13 cellular contexts compared by ENCODE assay signal in the genomic region with DNA sequence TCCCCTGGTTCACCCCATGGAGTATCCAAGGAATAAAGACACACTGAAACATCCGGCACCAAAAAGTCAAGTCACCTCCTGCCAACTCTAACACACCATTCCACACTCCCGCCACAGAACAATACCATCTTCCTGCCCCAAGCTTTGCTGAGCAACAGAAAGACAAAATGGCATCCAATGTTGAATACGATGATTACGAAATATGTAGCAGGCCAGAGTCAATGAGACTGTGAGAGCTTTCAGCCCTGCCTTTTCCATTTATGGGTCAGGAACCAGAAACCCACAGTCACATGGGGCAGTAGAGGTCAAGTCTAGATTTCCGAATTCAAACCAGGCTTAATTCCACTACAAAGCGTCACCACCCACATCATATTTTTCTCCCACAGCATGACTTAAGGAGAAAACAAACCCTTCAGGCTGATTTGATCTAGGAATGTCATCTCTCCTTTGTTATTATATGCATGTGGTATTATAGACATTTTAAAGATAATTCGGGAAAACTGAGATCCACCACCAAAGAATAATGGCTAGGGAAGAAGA.
DNase-seq lines count a peak whose midpoint lies in the region; ATAC-seq and TF ChIP-seq lines count a peak whose summit lies in the region.
"Had no signal": no experiment of that assay in that cellular context is flagged by ENCODE, and none has a peak within 500 bp of the region (broad histone marks: within the 10 kb centered on the region; RNA-seq: fewer than 3 reads in every experiment).

No MANE protein-coding gene starts in this region.

- no peak overlapping the region for H2BK120ac ChIP-seq in trophoblast cell (ENCODE audit: insufficient read depth, low read length, poor library complexity)

- 0 out of 2 replicates have a peak overlapping the region, but pooled peaks have one; percentile 16 for H2AFZ ChIP-seq in SK-N-SH (ENCODE audit: low read depth)
- no peak overlapping the region for H2AFZ ChIP-seq in trophoblast cell (ENCODE audit: insufficient read depth, low read length, poor library complexity)

- H2AK5ac ChIP-seq in trophoblast cell (ENCODE audit: low read length): no peak overlapping the region

- no peak overlapping the region for H4K8ac ChIP-seq in trophoblast cell (ENCODE audit: low read depth, low read length)

- H3K9ac ChIP-seq in SK-N-SH (no peak overlapping the region), trophoblast cell (ENCODE audit: low read length) (no peak overlapping the region)

- no peak overlapping the region for H4K12ac ChIP-seq in trophoblast cell (ENCODE audit: low read depth, low read length)

- H3K27me3 ChIP-seq in SK-N-SH (ENCODE audit: insufficient read depth) (no peaks in the 10 kb centered on the region), trophoblast cell (ENCODE audit: insufficient read depth, low read length) (no peaks in the 10 kb centered on the region)

- H3K36me3 ChIP-seq in SK-N-SH (replicated peaks in 1 of 2; ENCODE audit: control insufficient read depth in 1 of 2, insufficient read depth in 2 of 2, low read length in 1 of 2): no peaks in the 10 kb centered on the region
- H3K36me3 ChIP-seq in trophoblast cell (ENCODE audit: control insufficient read depth in 1 of 2, insufficient read depth in 2 of 2, low read length in 2 of 2): no peaks in the 10 kb centered on the region

- no peak overlapping the region for H3K18ac ChIP-seq in trophoblast cell (ENCODE audit: low read length)

- H3K4me1 ChIP-seq in SK-N-SH (ENCODE audit: control insufficient read depth in 1 of 2, insufficient read depth in 2 of 2, low read depth in 1 of 2, low read length in 1 of 2): peaks cover 0 to 6% of the 10 kb centered on the region in 2 experiments; a peak in 1 of 4 replicates
- peaks cover 0 to 2% of the 10 kb centered on the region in 2 experiments for H3K4me1 ChIP-seq in trophoblast cell (ENCODE audit: control insufficient read depth in 1 of 2, insufficient read depth in 2 of 2, low read length in 2 of 2)

- no peak overlapping the region for H3K4ac ChIP-seq in trophoblast cell (ENCODE audit: low read depth, low read length)

- no peak overlapping the region for H2BK5ac ChIP-seq in trophoblast cell (ENCODE audit: low read depth, low read length, poor library complexity)

- no peak overlapping the region for H4K91ac ChIP-seq in trophoblast cell (ENCODE audit: low read depth, low read length)

- H3K27ac ChIP-seq in SK-N-SH (ENCODE audit: low read depth in 2 of 2, low read length in 1 of 2): no peak overlapping the region
- H3K27ac ChIP-seq in trophoblast cell (ENCODE audit: low read depth, low read length): no peak overlapping the region
- H3K27ac ChIP-seq: 22Rv1 had no signal

- no peak overlapping the region for H3K4me3 ChIP-seq in SK-N-SH (ENCODE audit: low read depth in 2 of 2, low read length in 1 of 2)
- H3K4me3 ChIP-seq in trophoblast cell (ENCODE audit: low read depth, low read length): no peak overlapping the region

- no peak for ATAC-seq in SK-N-SH treated with all-trans-retinoic acid at 6 μM for 48 hours
- ATAC-seq: CD8-positive, alpha-beta T cell; HCT116 had no signal

- POLR2A ChIA-PET in SK-N-SH (lab: Yijun Ruan, JAX): no interaction called here

- peaks cover 9% of the 10 kb centered on the region for H3F3A ChIP-seq in SK-N-SH (replicated peaks; ENCODE audit: insufficient read depth)

- H2BK12ac ChIP-seq in trophoblast cell (ENCODE audit: low read length): no peak overlapping the region

- no peak for TF ChIP-seq EP300 in SK-N-SH (IDR thresholded peaks at IDR 0.05; ENCODE audit: borderline replicate concordance in 1 of 2, low read depth in 1 of 2, low read length in 1 of 2)

- DNase-seq in SK-N-SH (no peak), RPMI7951 (ENCODE audit: low read depth) (peak; percentile 48), fibroblast of peridontal ligament (ENCODE audit: extremely low read depth) (peak; percentile 6), trophoblast cell (peak; percentile 83 to 97), DMS114 treated with DMSO at 0.1 percent for 48 hours (lab: John Stamatoyannopoulos, UW; ENCODE audit: unreplicated experiment) (no peak), SKM-1 (lab: John Stamatoyannopoulos, UW; ENCODE audit: unreplicated experiment) (no peak)
- no peak for DNase-seq in activated T-cell treated with anti-CD3 and anti-CD28 coated beads, Interleukin-2, amount 50 U/mL, for 1 hour
- DNase-seq: CD8-positive, alpha-beta T cell; COR-L47; DND-41 had no signal

- 41% methylated on average over 6 of the region's 7 CpGs for WGBS in SK-N-SH (ENCODE audit: low lambda C conversion rate)
- WGBS in trophoblast cell (ENCODE audit: extremely low coverage, insufficient coverage, insufficient read length): no CpG with 5 or more reads among the region's 7 CpGs

- H3K14ac ChIP-seq in trophoblast cell (ENCODE audit: low read length): no peak overlapping the region

- CTCF ChIA-PET in SK-N-SH (lab: Yijun Ruan, JAX): no interaction called here

- no peak for TF ChIP-seq RAD21 in SK-N-SH (IDR thresholded peaks at IDR 0.05; ENCODE audit: low read length)

- H4K20me1 ChIP-seq in SK-N-SH (ENCODE audit: insufficient read depth): no peaks in the 10 kb centered on the region

- no peaks in the 10 kb centered on the region; the same call in 1 of the 2 replicates for H3K9me3 ChIP-seq in SK-N-SH
- no peaks in the 10 kb centered on the region for H3K9me3 ChIP-seq in trophoblast cell (ENCODE audit: insufficient read depth, low read depth, low read length)

- no peak for TF ChIP-seq CTCF in SK-N-SH (IDR thresholded peaks at IDR 0.05)

- no peak overlapping the region for H3K23ac ChIP-seq in trophoblast cell (ENCODE audit: low read length)

- H3K4me2 ChIP-seq in SK-N-SH (no peak overlapping the region), trophoblast cell (ENCODE audit: low read length) (no peak overlapping the region)

- no peaks in the 10 kb centered on the region for H3K79me1 ChIP-seq in trophoblast cell (ENCODE audit: low read length)

- H3K9me2 ChIP-seq in SK-N-SH: no peaks in the 10 kb centered on the region

- no peaks in the 10 kb centered on the region for H3K79me2 ChIP-seq in SK-N-SH (ENCODE audit: insufficient read depth)
- H3K79me2 ChIP-seq in trophoblast cell (ENCODE audit: control insufficient read depth, insufficient read depth, low read length, poor library complexity): no peaks in the 10 kb centered on the region

TF ChIP-seq in SK-N-SH, 30 proteins besides CTCF, POLR2A, EP300 and RAD21 (continues in another document):
- TF ChIP-seq TEAD4 (IDR thresholded peaks at IDR 0.05; ENCODE audit: borderline replicate concordance, insufficient read depth) (no peak), GABPA (IDR thresholded peaks at IDR 0.05; ENCODE audit: low read depth) (no peak), EZH2phosphoT487 (IDR thresholded peaks at IDR 0.05; ENCODE audit: borderline replicate concordance, low read depth) (no peak), CHD2 (IDR thresholded peaks at IDR 0.05; ENCODE audit: low read length, partially characterized antibody) (no peak), PBX3 (IDR thresholded peaks at IDR 0.05) (no peak), TCF12 (IDR thresholded peaks at IDR 0.05) (no peak), POLR2AphosphoS5 (IDR thresholded peaks at IDR 0.05; ENCODE audit: low read depth, low read length) (no peak)
- TF ChIP-seq, protein P1, sequence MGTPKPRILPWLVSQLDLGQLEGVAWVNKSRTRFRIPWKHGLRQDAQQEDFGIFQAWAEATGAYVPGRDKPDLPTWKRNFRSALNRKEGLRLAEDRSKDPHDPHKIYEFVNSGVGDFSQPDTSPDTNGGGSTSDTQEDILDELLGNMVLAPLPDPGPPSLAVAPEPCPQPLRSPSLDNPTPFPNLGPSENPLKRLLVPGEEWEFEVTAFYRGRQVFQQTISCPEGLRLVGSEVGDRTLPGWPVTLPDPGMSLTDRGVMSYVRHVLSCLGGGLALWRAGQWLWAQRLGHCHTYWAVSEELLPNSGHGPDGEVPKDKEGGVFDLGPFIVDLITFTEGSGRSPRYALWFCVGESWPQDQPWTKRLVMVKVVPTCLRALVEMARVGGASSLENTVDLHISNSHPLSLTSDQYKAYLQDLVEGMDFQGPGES (IDR thresholded peaks at IDR 0.05; ENCODE audit: low read depth, low read length): no peak

TF ChIP-seq in SK-N-SH treated with all-trans-retinoic acid at 6 μM for 48 hours, 23 proteins besides CTCF, POLR2A, EP300 and RAD21 (continues in another document):
- TF ChIP-seq ZC3H10 (CRISPR knock-in tag; IDR thresholded peaks at IDR 0.05) (no peak), TSHZ2 (CRISPR knock-in tag; IDR thresholded peaks at IDR 0.05) (no peak)
- TF ChIP-seq, protein P2, sequence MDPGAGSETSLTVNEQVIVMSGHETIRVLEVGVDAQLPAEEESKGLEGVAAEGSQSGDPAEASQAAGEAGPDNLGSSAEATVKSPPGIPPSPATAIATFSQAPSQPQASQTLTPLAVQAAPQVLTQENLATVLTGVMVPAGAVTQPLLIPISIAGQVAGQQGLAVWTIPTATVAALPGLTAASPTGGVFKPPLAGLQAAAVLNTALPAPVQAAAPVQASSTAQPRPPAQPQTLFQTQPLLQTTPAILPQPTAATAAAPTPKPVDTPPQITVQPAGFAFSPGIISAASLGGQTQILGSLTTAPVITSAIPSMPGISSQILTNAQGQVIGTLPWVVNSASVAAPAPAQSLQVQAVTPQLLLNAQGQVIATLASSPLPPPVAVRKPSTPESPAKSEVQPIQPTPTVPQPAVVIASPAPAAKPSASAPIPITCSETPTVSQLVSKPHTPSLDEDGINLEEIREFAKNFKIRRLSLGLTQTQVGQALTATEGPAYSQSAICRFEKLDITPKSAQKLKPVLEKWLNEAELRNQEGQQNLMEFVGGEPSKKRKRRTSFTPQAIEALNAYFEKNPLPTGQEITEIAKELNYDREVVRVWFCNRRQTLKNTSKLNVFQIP (CRISPR knock-in tag; IDR thresholded peaks at IDR 0.05; ENCODE audit: borderline replicate concordance, low read depth): no peak

Comparison
In these comparisons a context has a peak if more than half of its experiments do, and no peak if none do; other contexts are left out.
1. DNase-seq: peak in RPMI7951 (single experiment), fibroblast of peridontal ligament (single experiment) and trophoblast cell (2 of 2); none in SK-N-SH (single experiment), DMS114 treated with DMSO at 0.1 percent for 48 hours (single experiment), activated T-cell treated with anti-CD3 and anti-CD28 coated beads, Interleukin-2, amount 50 U/mL, for 1 hour (single experiment) and SKM-1 (single experiment).